11 cellular contexts compared by ENCODE assay signal in the genomic region with DNA sequence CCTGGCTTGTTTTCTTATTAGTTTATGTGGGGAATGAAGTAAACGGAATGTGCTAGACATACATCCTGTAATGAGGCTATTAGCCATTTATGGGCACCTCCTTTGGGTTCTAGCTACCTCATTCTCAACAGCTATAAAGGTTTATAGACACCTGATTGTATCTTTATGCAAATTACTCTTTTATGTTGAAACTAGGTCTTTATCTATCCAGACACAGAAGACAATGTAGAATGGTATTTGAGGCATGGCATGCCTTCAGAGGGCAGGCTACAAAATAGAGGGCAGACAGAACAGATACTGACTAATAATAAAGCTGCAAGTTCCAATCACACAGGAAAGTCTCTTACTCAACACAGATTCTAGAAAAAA. TPM values are rescaled to one million over a fixed set of nuclear protein-coding genes. Genes with fewer than 3 reads are reported as not detected.
DNase-seq lines count a peak whose midpoint lies in the region; ATAC-seq and TF ChIP-seq lines count a peak whose summit lies in the region.
"Had no signal": no experiment of that assay in that cellular context is flagged by ENCODE, and none has a peak within 500 bp of the region (broad histone marks: within the 10 kb centered on the region; RNA-seq: fewer than 3 reads in every experiment).

No MANE protein-coding gene starts in this region.

- H3K9ac ChIP-seq in GM23248 = peak overlapping the region; percentile 17; the same call in 1 of the 2 replicates

- ATAC-seq in GM18511 (IDR thresholded peaks at IDR 0.05; ENCODE audit: unreplicated experiment) = peak; percentile 51
- ATAC-seq: K562 had no signal

- H3K27me3 ChIP-seq in GM23248 (replicated peaks; ENCODE audit: insufficient read depth) = no peaks in the 10 kb centered on the region
- H3K27me3 ChIP-seq: dorsolateral prefrontal cortex had no signal

- 0 out of 2 replicates have a peak, but pooled peaks cover 8% of the 10 kb centered on the region for H3K36me3 ChIP-seq in GM23248 (ENCODE audit: low read depth)

- peak overlapping the region; percentile 91 for H3K27ac Mint-ChIP-seq in mesothelial cell of epicardium

- 0 out of 2 replicates have a peak, but pooled peaks cover 3% of the 10 kb centered on the region for H4K20me1 ChIP-seq in GM23248 (ENCODE audit: insufficient read depth)

- peak overlapping the region; percentile 71 for H3K27ac ChIP-seq in GM23248

- H3K9me3 Mint-ChIP-seq in mesothelial cell of epicardium = no peaks in the 10 kb centered on the region

- peaks cover 73% of the 10 kb centered on the region for H3K4me1 Mint-ChIP-seq in mesothelial cell of epicardium

- no peaks in the 10 kb centered on the region for H3K36me3 Mint-ChIP-seq in mesothelial cell of epicardium

- H3K4me3 Mint-ChIP-seq in mesothelial cell of epicardium = no peak overlapping the region

- peaks cover 64% of the 10 kb centered on the region for H3K79me2 ChIP-seq in GM23248 (ENCODE audit: insufficient read depth)

- no peak overlapping the region for H2AFZ ChIP-seq in GM23248

- H3K9me3 ChIP-seq in GM23248 (ENCODE audit: low read depth) = no peaks in the 10 kb centered on the region

- 15 to 20% methylated on average over 1 of the region's 1 CpG for WGBS in GM23248 (ENCODE audit: low coverage in 1 of 2, low lambda C conversion rate in 2 of 2, missing lambda C conversion rate in 2 of 2), 2 experiments

- H3F3A ChIP-seq in GM23248 (ENCODE audit: insufficient read depth) = peaks cover 54% of the 10 kb centered on the region

- no peaks in the 10 kb centered on the region for H3K9me2 ChIP-seq in GM23248 (ENCODE audit: insufficient read depth)

- peak overlapping the region; percentile 54 for H3K4me2 ChIP-seq in GM23248 (ENCODE audit: unreplicated experiment)

- peaks cover 55% of the 10 kb centered on the region for H3K4me1 ChIP-seq in GM23248 (ENCODE audit: insufficient read depth)

- H3K27me3 Mint-ChIP-seq in mesothelial cell of epicardium (ENCODE audit: low read depth) = no peaks in the 10 kb centered on the region

- peak; percentile 51 for DNase-seq in GM23248
- peak; percentile 73 for DNase-seq in NCI-H526 treated with DMSO at 0.1 percent for 48 hours (lab: John Stamatoyannopoulos, UW)
- no peak for DNase-seq in mesothelial cell of epicardium (ENCODE audit: low spot score in 2 of 2, unreplicated experiment in 2 of 2)
- no peak for DNase-seq in stimulated activated CD4-positive, alpha-beta T cell treated with anti-CD3 and anti-CD28 coated beads, Interleukin-12 subunit alpha, Interleukin-12 subunit beta, amount 100 ng/mL, for 4 hours
- DNase-seq in NCI-H2227 treated with DMSO at 0.1 percent for 48 hours (lab: John Stamatoyannopoulos, UW) = no peak
- DNase-seq in GM19238 (ENCODE audit: insufficient read length, low spot score) = no peak
- DNase-seq in CD1c-positive myeloid dendritic cell (ENCODE audit: extremely low spot score) = no peak
- DNase-seq: T1000 had no signal

- in situ Hi-C loops in GM23248 (cut with MboI) = no loop called here

- TF ChIP-seq CTCF in mesothelial cell of epicardium (IDR thresholded peaks at IDR 0.05; ENCODE audit: unreplicated experiment) = no peak

- 0 out of 2 replicates have a peak overlapping the region, but pooled peaks have one; percentile 18 for H3K4me3 ChIP-seq in GM23248
- H3K4me3 ChIP-seq: dorsolateral prefrontal cortex, K562 had no signal

RNA-seq across cellular contexts. Expression of gene TBC1D2B, which starts 27.1 kb away (rescaled TPM):
- total RNA-seq in GM23248 (2014; rRNA removed; shearing (Covaris generic)) = 40.5 and 42.0 TPM in 2 replicates
- 11.1 and 13.5 TPM in 2 replicates for polyA plus RNA-seq in GM23248 (2016; fragmentation: Nextera tagmentation; extraction: Ambion mirVana)
- total RNA-seq in mesothelial cell of epicardium = 33.8 to 39.8 TPM (median 38.5 TPM) in 3 replicates

RNA-seq across cellular contexts. Expression of gene SH2D7, which starts 41.9 kb away (rescaled TPM):
- total RNA-seq in GM23248 (2014; rRNA removed; shearing (Covaris generic)) = not detected in 2 replicates
- not detected in 2 replicates for polyA plus RNA-seq in GM23248 (2016; fragmentation: Nextera tagmentation; extraction: Ambion mirVana)
- not detected in 3 replicates for total RNA-seq in mesothelial cell of epicardium
- total RNA-seq: dorsolateral prefrontal cortex, K562 had no signal
- polyA plus RNA-seq: K562 had no signal

Comparison
In these comparisons a context has a peak if more than half of its experiments do, and no peak if none do; other contexts are left out.
1. DNase-seq: peak in GM23248 (single experiment) and NCI-H526 treated with DMSO at 0.1 percent for 48 hours (single experiment); none in mesothelial cell of epicardium (0 of 2), stimulated activated CD4-positive, alpha-beta T cell treated with anti-CD3 and anti-CD28 coated beads, Interleukin-12 subunit alpha, Interleukin-12 subunit beta, amount 100 ng/mL, for 4 hours (single experiment), NCI-H2227 treated with DMSO at 0.1 percent for 48 hours (single experiment), GM19238 (single experiment) and CD1c-positive myeloid dendritic cell (single experiment).